1 cellular context compared by ENCODE assay signal in the genomic region with DNA sequence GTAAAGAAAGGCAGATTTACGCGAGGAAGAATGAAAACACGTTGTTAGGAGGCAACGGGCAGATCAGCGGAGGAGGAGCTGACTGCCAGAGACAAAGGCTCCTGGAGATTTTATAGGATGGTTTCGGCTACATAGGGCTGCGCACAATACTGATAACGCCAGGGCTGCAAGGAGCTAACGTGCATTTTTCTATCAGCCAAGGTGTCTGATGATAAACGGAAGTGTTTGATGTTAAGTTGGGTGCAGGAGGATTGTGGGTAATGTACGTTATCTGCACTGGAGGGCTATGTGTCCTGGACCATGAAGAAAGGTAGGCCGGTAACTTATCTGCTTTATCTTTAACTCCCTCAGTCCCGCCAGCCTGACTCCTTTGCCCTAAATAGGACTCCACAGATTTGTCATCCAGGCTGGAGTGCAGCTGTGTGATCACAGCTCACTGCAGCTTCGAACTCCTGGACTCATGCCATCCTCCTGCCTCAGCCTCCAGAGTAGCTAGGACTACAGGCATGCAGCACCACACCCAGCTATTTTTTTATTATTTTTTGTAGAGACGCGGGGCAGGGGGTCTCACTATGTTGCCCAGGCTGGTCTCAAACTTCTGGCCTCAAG.
TF ChIP-seq lines count a peak whose summit lies in the region.

No MANE protein-coding gene starts in this region.

TF ChIP-seq in K562, 482 proteins besides CTCF, POLR2A, EP300 and RAD21:
- TF ChIP-seq SOX6 (IDR thresholded peaks at IDR 0.05) = peak; percentile 80
- peak; percentile 41 for TF ChIP-seq L3MBTL2 (IDR thresholded peaks at IDR 0.05)
- peak; percentile 31 to 38; a peak in 2 of 4 replicates for TF ChIP-seq NRF1 (conservative IDR thresholded peaks at IDR 0.05 in 1 of 2, IDR thresholded peaks at IDR 0.05 in 1 of 2)
- TF ChIP-seq JUND (IDR thresholded peaks at IDR 0.05; ENCODE audit: borderline replicate concordance, low read depth, low read length) = no peak
- peak; percentile 54; the same call in 1 of the 3 replicates for TF ChIP-seq JUND (tag; IDR thresholded peaks at IDR 0.05; ENCODE audit: borderline replicate concordance, low read depth, low read length)
- no peak for TF ChIP-seq MTA2 (IDR thresholded peaks at IDR 0.05; ENCODE audit: low read depth)
- peak; percentile 6; the same call in 1 of the 2 replicates for TF ChIP-seq SPI1 (IDR thresholded peaks at IDR 0.05; ENCODE audit: borderline replicate concordance, low read depth, low read length)
- peak in 1 of 2 experiments; percentile 45; a peak in 1 of 4 replicates for TF ChIP-seq KDM1A (IDR thresholded peaks at IDR 0.05)
- TF ChIP-seq GABPA (tag; conservative IDR thresholded peaks at IDR 0.05; ENCODE audit: low read depth) = no peak
- TF ChIP-seq HNRNPLL (IDR thresholded peaks at IDR 0.05; ENCODE audit: low read depth, low read length, poor library complexity, severe bottlenecking) = peak; percentile 32
- no peak for TF ChIP-seq NELFE (IDR thresholded peaks at IDR 0.05; ENCODE audit: insufficient read depth, insufficient read length)
- peak; percentile 53 for TF ChIP-seq CBFA2T2 (conservative IDR thresholded peaks at IDR 0.05)
- 0 out of 2 replicates have a peak, but pooled peaks have one; percentile 27 for TF ChIP-seq CBX5 (IDR thresholded peaks at IDR 0.05; ENCODE audit: borderline replicate concordance, low read depth)
- no peak for TF ChIP-seq SMARCA5 (IDR thresholded peaks at IDR 0.05)
- peak; percentile 88 for TF ChIP-seq ZEB2 (IDR thresholded peaks at IDR 0.05)
- TF ChIP-seq HDAC2 (IDR thresholded peaks at IDR 0.05) = peak; percentile 43; the same call in 1 of the 2 replicates
- TF ChIP-seq CTBP1 (IDR thresholded peaks at IDR 0.05; ENCODE audit: borderline replicate concordance) = peak; percentile 94
- peak; percentile 40 for TF ChIP-seq TCF3 (CRISPR knock-in tag; IDR thresholded peaks at IDR 0.05)
- peak; percentile 40; the same call in 1 of the 2 replicates for TF ChIP-seq DPF2 (IDR thresholded peaks at IDR 0.05)
- 0 out of 2 replicates have a peak, but pooled peaks have one; percentile 33 for TF ChIP-seq ZNF121 (CRISPR knock-in tag; conservative IDR thresholded peaks at IDR 0.05)
- TF ChIP-seq CBFA2T3 (IDR thresholded peaks at IDR 0.05) = peak; percentile 77
- peak; percentile 47; the same call in 1 of the 2 replicates for TF ChIP-seq CXXC5 (CRISPR knock-in tag; IDR thresholded peaks at IDR 0.05)
- TF ChIP-seq GATA2 (CRISPR knock-in tag; IDR thresholded peaks at IDR 0.05) = peak; percentile 56
- TF ChIP-seq LEF1 (IDR thresholded peaks at IDR 0.05) = peak; percentile 46; the same call in 1 of the 2 replicates
- no peak for TF ChIP-seq ZNF57 (CRISPR knock-in tag; IDR thresholded peaks at IDR 0.05)
- peak; percentile 41; the same call in 1 of the 2 replicates for TF ChIP-seq ARID1B (IDR thresholded peaks at IDR 0.05)
- TF ChIP-seq TEAD4 (IDR thresholded peaks at IDR 0.05; ENCODE audit: low read length) = peak; percentile 37; the same call in 1 of the 2 replicates
- no peak for TF ChIP-seq TEAD4 (CRISPR knock-in tag; IDR thresholded peaks at IDR 0.05; ENCODE audit: borderline replicate concordance)
- peak in 1 of 2 experiments; percentile 44; a peak in 1 of 4 replicates for TF ChIP-seq RCOR1 (IDR thresholded peaks at IDR 0.05; ENCODE audit: borderline replicate concordance in 1 of 2, low read depth in 2 of 2, low read length in 2 of 2)
- peak; percentile 24 for TF ChIP-seq PHF20 (IDR thresholded peaks at IDR 0.05; ENCODE audit: partially characterized antibody)
- TF ChIP-seq HDAC1 (IDR thresholded peaks at IDR 0.05) = peak in 1 of 2 experiments; percentile 28; a peak in 1 of 4 replicates
- no peak for TF ChIP-seq PCBP2 (IDR thresholded peaks at IDR 0.05; ENCODE audit: low read depth, low read length, poor library complexity, severe bottlenecking)
- no peak for TF ChIP-seq RBM17 (IDR thresholded peaks at IDR 0.05; ENCODE audit: borderline replicate concordance, low read depth, low read length)
